Comparison of ENCODE assay signal across 8 cellular contexts in genomic region chr10:6108631-6109443, GRCh38. TPM values are rescaled to one million over a fixed set of nuclear protein-coding genes. Genes with fewer than 3 reads are reported as not detected.
A peak's percentile ranks its signal among the peaks of the same experiment; 100 is the strongest.
DNase-seq lines count a peak whose midpoint lies in the region; ATAC-seq and TF ChIP-seq lines count a peak whose summit lies in the region.

No MANE protein-coding gene starts in this region.

- WGBS in hepatocyte (ENCODE audit: low lambda C conversion rate, missing lambda C conversion rate), result 52% methylated on average over 12 of the region's 12 CpGs

- DNase-seq in ELF-1 (ENCODE audit: low read depth, low spot score) (peak; percentile 66), NCI-H2227 (lab: John Stamatoyannopoulos, UW; ENCODE audit: unreplicated experiment) (peak; percentile 32), amniotic stem cell (lab: John Stamatoyannopoulos, UW) (peak; percentile 21), hepatocyte (ENCODE audit: low spot score) (peak; percentile 58), putamen (ENCODE audit: low spot score) (no peak)
- peak; percentile 30 to 37 for DNase-seq in stimulated activated naive CD8-positive, alpha-beta T cell treated with anti-CD3 and anti-CD28 coated beads, Interleukin-15, amount 100 ng/mL, for 72 hours

- no peak overlapping the region for H3K4me2 ChIP-seq in hepatocyte

- no peaks in the 10 kb centered on the region for H3K9me3 Mint-ChIP-seq in stimulated activated naive CD8-positive, alpha-beta T cell treated with anti-CD3 and anti-CD28 coated beads, Interleukin-15, amount 100 ng/mL, for 72 hours

- TF ChIP-seq CTCF in 22Rv1 (IDR thresholded peaks at IDR 0.05) (peak; percentile 83), hepatocyte (IDR thresholded peaks at IDR 0.05; ENCODE audit: poor library complexity) (peak; percentile 78)

- H3K27ac ChIP-seq in 22Rv1 (no peak overlapping the region), hepatocyte (no peak overlapping the region)

- H2AFZ ChIP-seq in hepatocyte, result no peak overlapping the region

- H3K4me3 Mint-ChIP-seq in stimulated activated naive CD8-positive, alpha-beta T cell treated with anti-CD3 and anti-CD28 coated beads, Interleukin-15, amount 100 ng/mL, for 72 hours, result no peak overlapping the region

- no peaks in the 10 kb centered on the region for H3K27me3 ChIP-seq in hepatocyte

- H3K4me3 ChIP-seq in hepatocyte, result no peak overlapping the region

- H3K9me3 ChIP-seq in hepatocyte (ENCODE audit: low read depth), result no peaks in the 10 kb centered on the region

- no peaks in the 10 kb centered on the region for H3K27me3 Mint-ChIP-seq in stimulated activated naive CD8-positive, alpha-beta T cell treated with anti-CD3 and anti-CD28 coated beads, Interleukin-15, amount 100 ng/mL, for 72 hours

- H3K9me2 ChIP-seq in hepatocyte (replicated peaks; ENCODE audit: insufficient read depth), result no peaks in the 10 kb centered on the region

- H4K20me1 ChIP-seq in hepatocyte (ENCODE audit: insufficient read depth, poor library complexity, severe bottlenecking), result peaks cover 4% of the 10 kb centered on the region

- H3K36me3 ChIP-seq in hepatocyte (replicated peaks; ENCODE audit: insufficient read depth, low read depth), result peaks cover 8% of the 10 kb centered on the region

- peaks cover 7% of the 10 kb centered on the region for H3K79me2 ChIP-seq in hepatocyte

- peaks cover 41% of the 10 kb centered on the region for H3K4me1 Mint-ChIP-seq in stimulated activated naive CD8-positive, alpha-beta T cell treated with anti-CD3 and anti-CD28 coated beads, Interleukin-15, amount 100 ng/mL, for 72 hours

- ATAC-seq in stimulated activated naive CD8-positive, alpha-beta T cell treated with anti-CD3 and anti-CD28 coated beads, Interleukin-15, amount 100 ng/mL, for 72 hours, result peak; percentile 64
- no peak for ATAC-seq in HG03378 (IDR thresholded peaks at IDR 0.05; ENCODE audit: unreplicated experiment)

- H3K4me1 ChIP-seq in hepatocyte (ENCODE audit: insufficient read depth), result no peaks in the 10 kb centered on the region

- H3K27ac Mint-ChIP-seq in stimulated activated naive CD8-positive, alpha-beta T cell treated with anti-CD3 and anti-CD28 coated beads, Interleukin-15, amount 100 ng/mL, for 72 hours, result peak overlapping the region in 1 of 2 donors; percentile 44

RNA-seq across cellular contexts. Expression of gene RBM17, which starts 20.0 kb away (rescaled TPM):
- 35.6 and 46.7 TPM in 2 replicates for total RNA-seq in hepatocyte
- polyA plus RNA-seq in hepatocyte, result 112 and 126 TPM in 2 replicates

RNA-seq across cellular contexts. Expression of gene IL2RA, which starts 46.7 kb away (rescaled TPM):
- not detected in 2 replicates for total RNA-seq in hepatocyte
- polyA plus RNA-seq in hepatocyte, result not detected in 2 replicates
